23 cellular contexts compared by ENCODE assay signal in the genomic region with DNA sequence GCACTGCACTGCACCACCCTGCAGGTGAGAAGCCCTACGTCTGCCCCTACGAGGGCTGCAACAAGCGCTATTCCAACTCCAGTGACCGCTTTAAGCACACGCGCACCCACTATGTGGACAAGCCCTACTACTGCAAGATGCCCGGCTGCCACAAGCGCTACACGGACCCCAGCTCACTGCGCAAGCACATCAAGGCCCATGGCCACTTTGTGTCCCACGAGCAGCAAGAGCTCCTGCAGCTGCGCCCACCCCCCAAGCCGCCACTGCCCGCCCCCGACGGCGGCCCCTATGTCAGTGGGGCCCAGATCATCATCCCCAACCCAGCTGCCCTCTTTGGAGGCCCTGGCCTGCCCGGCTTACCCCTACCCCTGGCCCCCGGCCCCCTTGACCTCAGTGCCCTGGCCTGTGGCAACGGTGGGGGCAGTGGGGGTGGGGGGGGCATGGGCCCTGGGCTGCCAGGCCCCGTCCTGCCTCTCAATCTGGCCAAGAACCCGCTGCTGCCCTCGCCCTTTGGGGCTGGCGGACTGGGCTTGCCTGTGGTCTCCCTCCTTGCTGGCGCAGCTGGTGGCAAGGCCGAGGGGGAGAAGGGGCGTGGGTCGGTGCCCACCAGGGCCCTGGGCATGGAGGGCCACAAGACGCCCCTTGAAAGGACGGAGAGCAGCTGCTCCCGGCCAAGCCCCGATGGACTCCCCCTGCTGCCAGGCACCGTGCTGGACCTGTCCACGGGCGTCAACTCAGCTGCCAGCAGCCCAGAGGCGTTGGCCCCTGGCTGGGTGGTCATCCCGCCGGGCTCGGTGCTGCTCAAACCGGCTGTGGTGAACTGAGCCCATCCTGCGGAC. TPM values are rescaled to one million over a fixed set of nuclear protein-coding genes. Genes with fewer than 3 reads are reported as not detected.
DNase-seq lines count a peak whose midpoint lies in the region; ATAC-seq, FAIRE-seq and TF ChIP-seq lines count a peak whose summit lies in the region.
"Had no signal": no experiment of that assay in that cellular context is flagged by ENCODE, and none has a peak within 500 bp of the region (broad histone marks: within the 10 kb centered on the region; RNA-seq: fewer than 3 reads in every experiment).

No MANE protein-coding gene starts in this region.

- no peak overlapping the region for H3K9ac ChIP-seq in kidney (ENCODE audit: low read length in 2 of 2)

- peak; percentile 26 for ATAC-seq in stimulated activated naive CD8-positive, alpha-beta T cell treated with anti-CD3 and anti-CD28 coated beads, Interleukin-15, amount 100 ng/mL, for 72 hours
- ATAC-seq in stimulated activated naive CD8-positive, alpha-beta T cell treated with anti-CD3 and anti-CD28 coated beads, Interleukin-15, Interleukin-2, amounts not matched to agents 100 U/mL and 50 U/mL, for 24 hours = no peak
- no peak for ATAC-seq in GM18873 (IDR thresholded peaks at IDR 0.05; ENCODE audit: low FRiP score, unreplicated experiment)

- no peaks in the 10 kb centered on the region for H3K27me3 Mint-ChIP-seq in stimulated activated naive CD8-positive, alpha-beta T cell treated with anti-CD3 and anti-CD28 coated beads, Interleukin-15, amount 100 ng/mL, for 72 hours
- H3K27me3 Mint-ChIP-seq in nephron progenitor cell (ENCODE audit: low read depth, poor library complexity) = no peaks in the 10 kb centered on the region
- H3K27me3 Mint-ChIP-seq: CD4-positive, alpha-beta T cell; IgD-negative memory B cell had no signal

- H3K9me3 Mint-ChIP-seq in stimulated activated naive CD8-positive, alpha-beta T cell treated with anti-CD3 and anti-CD28 coated beads, Interleukin-15, amount 100 ng/mL, for 72 hours = no peaks in the 10 kb centered on the region
- H3K9me3 Mint-ChIP-seq in nephron progenitor cell = no peaks in the 10 kb centered on the region
- H3K9me3 Mint-ChIP-seq: CD4-positive, alpha-beta T cell; GM23338; IgD-negative memory B cell had no signal

- no peak overlapping the region for H3K27ac Mint-ChIP-seq in stimulated activated naive CD8-positive, alpha-beta T cell treated with anti-CD3 and anti-CD28 coated beads, Interleukin-15, amount 100 ng/mL, for 72 hours
- H3K27ac Mint-ChIP-seq in nephron progenitor cell = peak overlapping the region; percentile 69
- H3K27ac Mint-ChIP-seq: CD4-positive, alpha-beta T cell; GM23338; IgD-negative memory B cell had no signal

- no peak for FAIRE-seq in kidney (lab: Jason Lieb, UNC)
- FAIRE-seq: D721Med, G401.6 had no signal

- no peak for DNase-seq in stimulated activated naive CD8-positive, alpha-beta T cell treated with anti-CD3 and anti-CD28 coated beads, Interleukin-15, amount 100 ng/mL, for 72 hours
- no peak for DNase-seq in stimulated activated naive CD8-positive, alpha-beta T cell treated with anti-CD3 and anti-CD28 coated beads, Interleukin-15, Interleukin-2, amounts not matched to agents 100 U/mL and 50 U/mL, for 24 hours
- DNase-seq in kidney (peak; percentile 75), nephron progenitor cell (no peak), T-helper 9 cell (no peak), NCI-H2227 treated with DMSO at 0.1 percent for 48 hours (lab: John Stamatoyannopoulos, UW) (no peak)
- no peak for DNase-seq in activated CD4-positive, CD25-positive, alpha-beta regulatory T cell (lab: John Stamatoyannopoulos, UW)
- DNase-seq: CD4-positive, alpha-beta T cell; NCI-H1048; NCI-H1417; NCI-H1694; NCI-H2029 treated with DMSO at 0.1 percent for 48 hours; NCI-H510A; NCI-H69; SIG-M5 had no signal

- intact Hi-C loops in kidney (cut with DNase I) = no loop called here

- TF ChIP-seq CTCF in kidney (IDR thresholded peaks at IDR 0.05; ENCODE audit: borderline replicate concordance, extremely low read depth, insufficient read depth) (no peak), nephron progenitor cell (IDR thresholded peaks at IDR 0.05) (no peak)

- no peaks in the 10 kb centered on the region for H3K4me1 Mint-ChIP-seq in stimulated activated naive CD8-positive, alpha-beta T cell treated with anti-CD3 and anti-CD28 coated beads, Interleukin-15, amount 100 ng/mL, for 72 hours
- H3K4me1 Mint-ChIP-seq in nephron progenitor cell = peaks cover 6% of the 10 kb centered on the region
- H3K4me1 Mint-ChIP-seq: IgD-negative memory B cell had no signal

- no peaks in the 10 kb centered on the region for H3K9me3 ChIP-seq in kidney (ENCODE audit: control insufficient read depth in 1 of 2, low read length in 2 of 2)
- H3K9me3 ChIP-seq: BLaER1 treated with 17β-estradiol and CSF1 and Interleukin-3, amounts not matched to agents 10 nM and 100 nM; HAP-1 had no signal

- H3K4me3 Mint-ChIP-seq in stimulated activated naive CD8-positive, alpha-beta T cell treated with anti-CD3 and anti-CD28 coated beads, Interleukin-15, amount 100 ng/mL, for 72 hours = no peak overlapping the region
- H3K4me3 Mint-ChIP-seq in nephron progenitor cell = no peak overlapping the region
- H3K4me3 Mint-ChIP-seq: CD4-positive, alpha-beta T cell; GM23338; IgD-negative memory B cell had no signal

- H3K36me3 ChIP-seq in kidney (ENCODE audit: control insufficient read depth in 1 of 2, insufficient read depth in 2 of 2, low read length in 2 of 2) = peaks cover 12 to 40% of the 10 kb centered on the region in 2 donors

- H3K4me3 ChIP-seq in kidney (ENCODE audit: low read length in 2 of 2) = no peak overlapping the region
- H3K4me3 ChIP-seq: BLaER1 treated with 17β-estradiol and CSF1 and Interleukin-3, amounts not matched to agents 10 nM and 100 nM; GM23338; HAP-1; SK-N-MC had no signal

- peaks cover 0 to 9% of the 10 kb centered on the region in 2 donors for H3K4me1 ChIP-seq in kidney (ENCODE audit: control insufficient read depth in 1 of 2, insufficient read depth in 1 of 2, low read depth in 1 of 2, low read length in 2 of 2)
- H3K4me1 ChIP-seq: HAP-1 had no signal

- H3K27ac ChIP-seq in kidney (ENCODE audit: low read depth in 2 of 2, low read length in 2 of 2) = no peak overlapping the region
- H3K27ac ChIP-seq: SK-N-MC had no signal

- H3K36me3 Mint-ChIP-seq in nephron progenitor cell (ENCODE audit: low read depth) = peaks cover 10% of the 10 kb centered on the region
- H3K36me3 Mint-ChIP-seq: IgD-negative memory B cell had no signal

RNA-seq across cellular contexts. Expression of a gene that starts 14.2 kb away (rescaled TPM):
- 29.4 TPM for total RNA-seq in kidney
- polyA plus RNA-seq in kidney (ENCODE audit: insufficient read depth, low read depth, low replicate concordance) = 61.1 TPM

RNA-seq across cellular contexts. Expression of a gene that starts 21.1 kb away (rescaled TPM):
- 68.7 TPM for total RNA-seq in kidney
- polyA plus RNA-seq in kidney (ENCODE audit: insufficient read depth, low read depth, low replicate concordance) = 35.6 TPM
- total RNA-seq: CD4-positive, alpha-beta T cell had no signal
- polyA plus RNA-seq: IgD-negative memory B cell had no signal

RNA-seq across cellular contexts. Expression of a gene that starts 34.7 kb away (rescaled TPM):
- 82.7 TPM for total RNA-seq in kidney
- polyA plus RNA-seq in kidney (ENCODE audit: insufficient read depth, low read depth, low replicate concordance) = 75.7 TPM
